Comparison of ENCODE assay signal across 18 cellular contexts in genomic region chr10:21808525-21808924, GRCh38.
"Had no signal": no experiment of that assay in that cellular context is flagged by ENCODE, and none has a peak within 500 bp of the region (broad histone marks: within the 10 kb centered on the region; RNA-seq: fewer than 3 reads in every experiment).

No MANE protein-coding gene starts in this region.

- ATAC-seq: effector memory CD8-positive, alpha-beta T cell; foreskin keratinocyte; natural killer cell treated with Interleukin-12 subunit alpha and Interleukin-12 subunit beta and Interleukin-15 and Interleukin-18, amount 100 ng/mL, for 72 hours had no signal

- H3K4me3 ChIP-seq: cardiac muscle cell, lung, thyroid gland had no signal

- H3K4me1 Mint-ChIP-seq: activated naive CD8-positive, alpha-beta T cell treated with anti-CD3 and anti-CD28 coated beads for 36 hours had no signal

- H3K9me3 Mint-ChIP-seq: activated naive CD8-positive, alpha-beta T cell treated with anti-CD3 and anti-CD28 coated beads for 36 hours; effector memory CD8-positive, alpha-beta T cell; mesothelial cell of epicardium; natural killer cell treated with Interleukin-12 subunit alpha and Interleukin-12 subunit beta and Interleukin-15 and Interleukin-18, amount 100 ng/mL, for 72 hours had no signal

- H3K27me3 ChIP-seq: cardiac muscle cell, foreskin keratinocyte, thyroid gland had no signal

- H3K27me3 Mint-ChIP-seq: activated naive CD8-positive, alpha-beta T cell treated with anti-CD3 and anti-CD28 coated beads for 36 hours; effector memory CD8-positive, alpha-beta T cell; natural killer cell treated with Interleukin-12 subunit alpha and Interleukin-12 subunit beta and Interleukin-15 and Interleukin-18, amount 100 ng/mL, for 72 hours; progenitor cell of endocrine pancreas had no signal

- H3K36me3 ChIP-seq: cardiac muscle cell, thyroid gland had no signal

- H3K27ac Mint-ChIP-seq: activated naive CD8-positive, alpha-beta T cell treated with anti-CD3 and anti-CD28 coated beads for 36 hours; effector memory CD8-positive, alpha-beta T cell; mesothelial cell of epicardium; natural killer cell treated with Interleukin-12 subunit alpha and Interleukin-12 subunit beta and Interleukin-15 and Interleukin-18, amount 100 ng/mL, for 72 hours; progenitor cell of endocrine pancreas had no signal

- H3K36me3 Mint-ChIP-seq: mesothelial cell of epicardium; natural killer cell treated with Interleukin-12 subunit alpha and Interleukin-12 subunit beta and Interleukin-15 and Interleukin-18, amount 100 ng/mL, for 72 hours had no signal

- H3K27ac ChIP-seq: cardiac muscle cell, foreskin keratinocyte, thyroid gland had no signal

- H3K4me1 ChIP-seq: thyroid gland had no signal

- H3K4me3 Mint-ChIP-seq: activated naive CD8-positive, alpha-beta T cell treated with anti-CD3 and anti-CD28 coated beads for 36 hours; effector memory CD8-positive, alpha-beta T cell; mesothelial cell of epicardium; natural killer cell treated with Interleukin-12 subunit alpha and Interleukin-12 subunit beta and Interleukin-15 and Interleukin-18, amount 100 ng/mL, for 72 hours had no signal

- DNase-seq: activated CD4-positive, alpha-beta T cell treated with anti-CD3 and anti-CD28 coated beads, Interleukin-2, amount 50 U/mL, for 4 hours; activated CD4-positive, CD25-positive, alpha-beta regulatory T cell treated with anti-CD3 and anti-CD28 coated beads, Interleukin-2, amount 50 U/mL, for 72 hours; activated naive CD8-positive, alpha-beta T cell treated with anti-CD3 and anti-CD28 coated beads for 36 hours; activated T-cell treated with anti-CD3 and anti-CD28 coated beads for 4 hours; amygdala; effector memory CD8-positive, alpha-beta T cell; foreskin keratinocyte; hippocampal formation; stimulated activated CD4-positive, alpha-beta T cell treated with anti-CD3 and anti-CD28 coated beads, Interleukin-12 subunit alpha, Interleukin-12 subunit beta, amount 100 ng/mL, for 4 hours; stimulated activated CD4-positive, alpha-beta T cell treated with anti-CD3 and anti-CD28 coated beads, Interleukin-1b, Interleukin-23, amount 100 ng/mL, for 48 hours; stimulated activated CD8-positive, alpha-beta memory T cell treated with anti-CD3 and anti-CD28 coated beads, Interleukin-4, amount 100 ng/mL, for 48 hours; stimulated activated naive CD4-positive, alpha-beta T cell; thyroid gland had no signal
